Comparison of ENCODE assay signal across 8 cellular contexts in the genomic region with DNA sequence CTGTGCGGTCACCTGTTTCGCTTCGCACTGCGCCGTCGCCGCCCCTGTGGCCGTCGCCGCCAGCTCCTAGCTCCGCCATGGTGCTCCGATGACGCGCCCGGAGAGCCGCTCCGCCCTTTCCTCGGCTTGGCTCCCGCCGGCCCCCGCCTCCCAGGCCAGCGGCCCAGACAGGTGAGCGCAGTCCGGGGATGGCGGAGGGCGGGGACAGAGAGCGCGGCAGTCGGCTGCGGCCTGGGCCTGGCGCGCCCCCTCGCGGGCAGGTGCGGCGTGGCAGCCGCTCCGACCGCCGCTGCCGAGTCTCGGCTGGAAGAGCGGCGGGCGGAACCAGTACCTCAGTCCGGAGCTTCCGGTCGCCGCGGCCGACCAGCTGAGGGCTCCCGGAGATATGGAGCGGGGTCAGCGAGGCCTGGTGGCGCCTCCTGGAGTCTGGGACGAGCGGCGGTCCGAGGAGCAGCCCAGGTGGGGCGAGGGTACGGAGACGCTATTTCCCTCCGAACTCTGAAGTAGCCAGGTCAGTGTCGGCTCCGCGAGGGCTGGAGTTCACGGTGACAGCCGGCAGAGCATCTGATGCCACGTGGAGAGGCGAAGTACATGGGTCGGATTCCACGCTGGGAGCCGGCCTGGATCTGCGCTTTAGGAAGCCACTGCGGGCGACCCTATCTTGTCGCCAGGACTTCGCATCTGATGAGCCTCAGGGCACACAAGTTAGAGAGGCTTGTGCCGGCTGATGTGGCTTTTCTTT. TPM values are rescaled to one million over a fixed set of nuclear protein-coding genes. Genes with fewer than 3 reads are reported as not detected.
DNase-seq lines count a peak whose midpoint lies in the region; ATAC-seq and TF ChIP-seq lines count a peak whose summit lies in the region.

A gene (minus strand): TSS at position 93 of the 742 bp plus-strand sequence. CDS start 14 bp downstream, at position 79.

- CTCF ChIA-PET in WTC11 (lab: Charles Lee): interaction anchor here (0.6 to 3.8 kb wide), 64 partner anchors 10 to 448 kb away, joined by 3 to 70 read pairs (median 5); a partner anchor contains a TSS

- DNase-seq in GM12865 (ENCODE audit: low read depth) (peak; percentile 72), HFF-Myc (ENCODE audit: extremely low read depth, low read depth) (no peak), NCI-H1417 treated with DMSO at 0.1 percent for 48 hours (lab: John Stamatoyannopoulos, UW) (peak; percentile 68), WTC11 (ENCODE audit: low spot score) (peak; percentile 95), cardiac fibroblast (ENCODE audit: low read depth in 2 of 2) (peak; percentile 10 to 13), kidney tubule cell (ENCODE audit: low spot score) (peak; percentile 92), NCI-H1694 treated with DMSO at 0.1 percent for 48 hours (lab: John Stamatoyannopoulos, UW) (no peak)
- peak in 3 of 4 experiments; percentile 12 to 50 (median 43) for DNase-seq in stimulated activated CD4-positive, alpha-beta T cell treated with anti-CD3 and anti-CD28 coated beads, Interleukin-1b, Interleukin-23, amount 100 ng/mL, for 24 hours (ENCODE audit: low read depth in 4 of 4, low spot score in 1 of 4)

- H3K4me3 ChIP-seq in GM12865 (ENCODE audit: low read depth, low read length) (peak within 1 kb of the TSS; percentile 54), HFF-Myc (replicated peaks; ENCODE audit: low read depth, low read length) (peak within 1 kb of the TSS; percentile 47), cardiac fibroblast (replicated peaks in 1 of 2; ENCODE audit: low read depth in 2 of 2, low read length in 2 of 2) (peak within 1 kb of the TSS; percentile 55 to 67)

- H3K4me1 Mint-ChIP-seq in WTC11: peaks cover 38% of the 10 kb centered on the region

- peak; percentile 89 for ATAC-seq in WTC11

- TF ChIP-seq CTCF in GM12865 (IDR thresholded peaks at IDR 0.05; ENCODE audit: insufficient read depth, low read depth, low read length, missing control alignments) (peak; percentile 77), HFF-Myc (IDR thresholded peaks at IDR 0.05; ENCODE audit: low read depth, low read length, missing control alignments) (peak; percentile 52), WTC11 (IDR thresholded peaks at IDR 0.05) (peak; percentile 99), cardiac fibroblast (IDR thresholded peaks at IDR 0.05; ENCODE audit: low read depth, low read length) (peak; percentile 12)

- H3K4me3 Mint-ChIP-seq in WTC11: peak within 1 kb of the TSS; percentile 73

- POLR2A ChIA-PET in WTC11 (lab: Charles Lee): interaction anchor here (0.7 to 2.4 kb wide), 5 partner anchors 25 to 300 kb away, joined by 3 to 13 read pairs (median 8); a partner anchor contains a TSS

- no peaks in the 10 kb centered on the region for H3K9me3 Mint-ChIP-seq in WTC11

- H3K27me3 Mint-ChIP-seq in WTC11 (ENCODE audit: low read depth): peaks cover 38% of the 10 kb centered on the region

- no peaks in the 10 kb centered on the region for H3K36me3 Mint-ChIP-seq in WTC11

- peak within 1 kb of the TSS; percentile 16; the same call in 1 of the 2 replicates for H3K27ac Mint-ChIP-seq in WTC11

TF ChIP-seq in WTC11, 78 proteins besides CTCF, POLR2A, EP300 and RAD21 (continues in another document):
- TF ChIP-seq FOXJ3 (CRISPR knock-in tag; IDR thresholded peaks at IDR 0.05; ENCODE audit: borderline replicate concordance) (no peak), SMAD4 (CRISPR knock-in tag; IDR thresholded peaks at IDR 0.05) (0 out of 2 replicates have a peak, but pooled peaks have one; percentile 34), MYBL2 (CRISPR knock-in tag; IDR thresholded peaks at IDR 0.05) (0 out of 2 replicates have a peak, but pooled peaks have one; percentile 59), KAT7 (CRISPR knock-in tag; IDR thresholded peaks at IDR 0.05; ENCODE audit: borderline replicate concordance) (peak; percentile 27; the same call in 1 of the 2 replicates), ZNF138 (CRISPR knock-in tag; conservative IDR thresholded peaks at IDR 0.05) (peak; percentile 93; the same call in 1 of the 2 replicates), MXD4 (CRISPR knock-in tag; IDR thresholded peaks at IDR 0.05; ENCODE audit: borderline replicate concordance) (no peak), CREM (CRISPR knock-in tag; IDR thresholded peaks at IDR 0.05) (peak; percentile 73; the same call in 1 of the 2 replicates), TEAD1 (CRISPR knock-in tag; IDR thresholded peaks at IDR 0.05) (peak; percentile 84; the same call in 1 of the 2 replicates), RELA (CRISPR knock-in tag; IDR thresholded peaks at IDR 0.05; ENCODE audit: borderline replicate concordance) (no peak), FOXP1 (CRISPR knock-in tag; IDR thresholded peaks at IDR 0.05; ENCODE audit: borderline replicate concordance) (peak; percentile 94), NR3C1 (CRISPR knock-in tag; conservative IDR thresholded peaks at IDR 0.05; ENCODE audit: low read depth) (0 out of 2 replicates have a peak, but pooled peaks have one; percentile 85), FOXK1 (CRISPR knock-in tag; IDR thresholded peaks at IDR 0.05) (peak; percentile 56; the same call in 1 of the 2 replicates), HMGA2 (CRISPR knock-in tag; IDR thresholded peaks at IDR 0.05) (no peak), ZBTB21 (CRISPR knock-in tag; IDR thresholded peaks at IDR 0.05; ENCODE audit: borderline replicate concordance) (peak; percentile 80; the same call in 1 of the 2 replicates)
- TF ChIP-seq, protein P1, sequence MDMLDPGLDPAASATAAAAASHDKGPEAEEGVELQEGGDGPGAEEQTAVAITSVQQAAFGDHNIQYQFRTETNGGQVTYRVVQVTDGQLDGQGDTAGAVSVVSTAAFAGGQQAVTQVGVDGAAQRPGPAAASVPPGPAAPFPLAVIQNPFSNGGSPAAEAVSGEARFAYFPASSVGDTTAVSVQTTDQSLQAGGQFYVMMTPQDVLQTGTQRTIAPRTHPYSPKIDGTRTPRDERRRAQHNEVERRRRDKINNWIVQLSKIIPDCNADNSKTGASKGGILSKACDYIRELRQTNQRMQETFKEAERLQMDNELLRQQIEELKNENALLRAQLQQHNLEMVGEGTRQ (CRISPR knock-in tag; IDR thresholded peaks at IDR 0.05): peak; percentile 48; the same call in 1 of the 2 replicates
- TF ChIP-seq, protein P2, sequence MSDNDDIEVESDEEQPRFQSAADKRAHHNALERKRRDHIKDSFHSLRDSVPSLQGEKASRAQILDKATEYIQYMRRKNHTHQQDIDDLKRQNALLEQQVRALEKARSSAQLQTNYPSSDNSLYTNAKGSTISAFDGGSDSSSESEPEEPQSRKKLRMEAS (CRISPR knock-in tag; IDR thresholded peaks at IDR 0.05): peak; percentile 89
- TF ChIP-seq, protein P3, sequence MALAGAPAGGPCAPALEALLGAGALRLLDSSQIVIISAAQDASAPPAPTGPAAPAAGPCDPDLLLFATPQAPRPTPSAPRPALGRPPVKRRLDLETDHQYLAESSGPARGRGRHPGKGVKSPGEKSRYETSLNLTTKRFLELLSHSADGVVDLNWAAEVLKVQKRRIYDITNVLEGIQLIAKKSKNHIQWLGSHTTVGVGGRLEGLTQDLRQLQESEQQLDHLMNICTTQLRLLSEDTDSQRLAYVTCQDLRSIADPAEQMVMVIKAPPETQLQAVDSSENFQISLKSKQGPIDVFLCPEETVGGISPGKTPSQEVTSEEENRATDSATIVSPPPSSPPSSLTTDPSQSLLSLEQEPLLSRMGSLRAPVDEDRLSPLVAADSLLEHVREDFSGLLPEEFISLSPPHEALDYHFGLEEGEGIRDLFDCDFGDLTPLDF (CRISPR knock-in tag; IDR thresholded peaks at IDR 0.05): peak; percentile 74; the same call in 1 of the 2 replicates
- TF ChIP-seq, protein P4, sequence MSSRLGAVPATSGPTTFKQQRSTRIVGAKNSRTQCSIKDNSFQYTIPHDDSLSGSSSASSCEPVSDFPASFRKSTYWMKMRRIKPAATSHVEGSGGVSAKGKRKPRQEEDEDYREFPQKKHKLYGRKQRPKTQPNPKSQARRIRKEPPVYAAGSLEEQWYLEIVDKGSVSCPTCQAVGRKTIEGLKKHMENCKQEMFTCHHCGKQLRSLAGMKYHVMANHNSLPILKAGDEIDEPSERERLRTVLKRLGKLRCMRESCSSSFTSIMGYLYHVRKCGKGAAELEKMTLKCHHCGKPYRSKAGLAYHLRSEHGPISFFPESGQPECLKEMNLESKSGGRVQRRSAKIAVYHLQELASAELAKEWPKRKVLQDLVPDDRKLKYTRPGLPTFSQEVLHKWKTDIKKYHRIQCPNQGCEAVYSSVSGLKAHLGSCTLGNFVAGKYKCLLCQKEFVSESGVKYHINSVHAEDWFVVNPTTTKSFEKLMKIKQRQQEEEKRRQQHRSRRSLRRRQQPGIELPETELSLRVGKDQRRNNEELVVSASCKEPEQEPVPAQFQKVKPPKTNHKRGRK (CRISPR knock-in tag; IDR thresholded peaks at IDR 0.05; ENCODE audit: borderline replicate concordance): no peak
- TF ChIP-seq, protein P5, sequence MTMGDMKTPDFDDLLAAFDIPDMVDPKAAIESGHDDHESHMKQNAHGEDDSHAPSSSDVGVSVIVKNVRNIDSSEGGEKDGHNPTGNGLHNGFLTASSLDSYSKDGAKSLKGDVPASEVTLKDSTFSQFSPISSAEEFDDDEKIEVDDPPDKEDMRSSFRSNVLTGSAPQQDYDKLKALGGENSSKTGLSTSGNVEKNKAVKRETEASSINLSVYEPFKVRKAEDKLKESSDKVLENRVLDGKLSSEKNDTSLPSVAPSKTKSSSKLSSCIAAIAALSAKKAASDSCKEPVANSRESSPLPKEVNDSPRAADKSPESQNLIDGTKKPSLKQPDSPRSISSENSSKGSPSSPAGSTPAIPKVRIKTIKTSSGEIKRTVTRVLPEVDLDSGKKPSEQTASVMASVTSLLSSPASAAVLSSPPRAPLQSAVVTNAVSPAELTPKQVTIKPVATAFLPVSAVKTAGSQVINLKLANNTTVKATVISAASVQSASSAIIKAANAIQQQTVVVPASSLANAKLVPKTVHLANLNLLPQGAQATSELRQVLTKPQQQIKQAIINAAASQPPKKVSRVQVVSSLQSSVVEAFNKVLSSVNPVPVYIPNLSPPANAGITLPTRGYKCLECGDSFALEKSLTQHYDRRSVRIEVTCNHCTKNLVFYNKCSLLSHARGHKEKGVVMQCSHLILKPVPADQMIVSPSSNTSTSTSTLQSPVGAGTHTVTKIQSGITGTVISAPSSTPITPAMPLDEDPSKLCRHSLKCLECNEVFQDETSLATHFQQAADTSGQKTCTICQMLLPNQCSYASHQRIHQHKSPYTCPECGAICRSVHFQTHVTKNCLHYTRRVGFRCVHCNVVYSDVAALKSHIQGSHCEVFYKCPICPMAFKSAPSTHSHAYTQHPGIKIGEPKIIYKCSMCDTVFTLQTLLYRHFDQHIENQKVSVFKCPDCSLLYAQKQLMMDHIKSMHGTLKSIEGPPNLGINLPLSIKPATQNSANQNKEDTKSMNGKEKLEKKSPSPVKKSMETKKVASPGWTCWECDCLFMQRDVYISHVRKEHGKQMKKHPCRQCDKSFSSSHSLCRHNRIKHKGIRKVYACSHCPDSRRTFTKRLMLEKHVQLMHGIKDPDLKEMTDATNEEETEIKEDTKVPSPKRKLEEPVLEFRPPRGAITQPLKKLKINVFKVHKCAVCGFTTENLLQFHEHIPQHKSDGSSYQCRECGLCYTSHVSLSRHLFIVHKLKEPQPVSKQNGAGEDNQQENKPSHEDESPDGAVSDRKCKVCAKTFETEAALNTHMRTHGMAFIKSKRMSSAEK (CRISPR knock-in tag; IDR thresholded peaks at IDR 0.05; ENCODE audit: borderline replicate concordance): no peak

RNA-seq across cellular contexts. Expression of the gene that starts here (rescaled TPM):
- total RNA-seq in WTC11 (2021): 56.6 to 60.5 TPM (median 59.1 TPM) in 3 replicates

Comparison
In these comparisons a context has a peak if more than half of its experiments do, and no peak if none do; other contexts are left out.
1. DNase-seq: peak in GM12865 (single experiment), NCI-H1417 treated with DMSO at 0.1 percent for 48 hours (single experiment), WTC11 (single experiment), cardiac fibroblast (2 of 2), kidney tubule cell (single experiment) and stimulated activated CD4-positive, alpha-beta T cell treated with anti-CD3 and anti-CD28 coated beads, Interleukin-1b, Interleukin-23, amount 100 ng/mL, for 24 hours (3 of 4); none in HFF-Myc (single experiment) and NCI-H1694 treated with DMSO at 0.1 percent for 48 hours (single experiment).
2. CTCF ChIP-seq: peak in every context shown above with its lines; median percentile 99 in WTC11; 77 in GM12865; 52 in HFF-Myc; 12 in cardiac fibroblast.
3. Peak in every context shown above with its lines, with median percentiles within 50 percentile points of each other: H3K4me3 ChIP-seq.